In genomic region chr11:7673724-7674434, GRCh38 we compare ENCODE assay signal across 8 cellular contexts. TPM values are rescaled to one million over a fixed set of nuclear protein-coding genes. Genes with fewer than 3 reads are reported as not detected.
DNase-seq lines count a peak whose midpoint lies in the region; ATAC-seq and TF ChIP-seq lines count a peak whose summit lies in the region.

No MANE protein-coding gene starts in this region.

- no peaks in the 10 kb centered on the region for H3K9me2 ChIP-seq in HCT116 (ENCODE audit: insufficient read depth)

- no peaks in the 10 kb centered on the region for H3K36me3 Mint-ChIP-seq in CD8-positive, alpha-beta memory T cell
- H3K36me3 Mint-ChIP-seq in activated naive CD4-positive, alpha-beta T cell treated with anti-CD3 and anti-CD28 coated beads, Interleukin-2, amount 50 U/mL, for 24 hours: no peaks in the 10 kb centered on the region

- H3K9me3 ChIP-seq in CD8-positive, alpha-beta memory T cell (ENCODE audit: low read length): no peaks in the 10 kb centered on the region
- H3K9me3 ChIP-seq in HCT116 (ENCODE audit: control insufficient read depth in 1 of 2, insufficient read depth in 1 of 2, low read depth in 1 of 2, low read length in 2 of 2) (no peaks in the 10 kb centered on the region), skeletal muscle tissue (ENCODE audit: control insufficient read depth in 3 of 3, low read length in 3 of 3) (no peaks in the 10 kb centered on the region)

- peak overlapping the region in 1 of 8 donors; percentile 39 for H3K27ac Mint-ChIP-seq in CD8-positive, alpha-beta memory T cell
- H3K27ac Mint-ChIP-seq in activated naive CD4-positive, alpha-beta T cell treated with anti-CD3 and anti-CD28 coated beads, Interleukin-2, amount 50 U/mL, for 24 hours: no peak overlapping the region

- TF ChIP-seq RAD21 in HCT116 (IDR thresholded peaks at IDR 0.05; ENCODE audit: low read depth): no peak

- H3K4me2 ChIP-seq in HCT116 (ENCODE audit: low read length): peak overlapping the region; percentile 95

- no peaks in the 10 kb centered on the region for H3K9me3 Mint-ChIP-seq in CD8-positive, alpha-beta memory T cell
- no peaks in the 10 kb centered on the region for H3K9me3 Mint-ChIP-seq in activated naive CD4-positive, alpha-beta T cell treated with anti-CD3 and anti-CD28 coated beads, Interleukin-2, amount 50 U/mL, for 24 hours

- H3K4me3 Mint-ChIP-seq in CD8-positive, alpha-beta memory T cell: peak overlapping the region in 5 of 7 donors; percentile 65 to 78 (median 77)
- H3K4me3 Mint-ChIP-seq in activated naive CD4-positive, alpha-beta T cell treated with anti-CD3 and anti-CD28 coated beads, Interleukin-2, amount 50 U/mL, for 24 hours: peak overlapping the region; percentile 64

- peaks cover 5 to 16% (median 9%) of the 10 kb centered on the region in 3 donors for H3K4me1 Mint-ChIP-seq in CD8-positive, alpha-beta memory T cell
- peaks cover 5% of the 10 kb centered on the region for H3K4me1 Mint-ChIP-seq in activated naive CD4-positive, alpha-beta T cell treated with anti-CD3 and anti-CD28 coated beads, Interleukin-2, amount 50 U/mL, for 24 hours

- no peaks in the 10 kb centered on the region for H3K79me2 ChIP-seq in HCT116 (ENCODE audit: insufficient read depth, low read length)

- H3K27me3 ChIP-seq in CD8-positive, alpha-beta memory T cell (ENCODE audit: insufficient read depth, low read length, poor library complexity, severe bottlenecking): peaks cover 13% of the 10 kb centered on the region
- H3K27me3 ChIP-seq in HCT116 (ENCODE audit: insufficient read depth, low read length) (peaks cover 10% of the 10 kb centered on the region; the same call in 1 of the 2 replicates), skeletal muscle tissue (ENCODE audit: control insufficient read depth in 3 of 3, insufficient read depth in 3 of 3, low read length in 3 of 3) (peaks cover 6 to 11% (median 8%) of the 10 kb centered on the region in 3 donors)

- H3K36me3 ChIP-seq in CD8-positive, alpha-beta memory T cell (ENCODE audit: insufficient read depth, low read length): no peaks in the 10 kb centered on the region
- H3K36me3 ChIP-seq in HCT116 (ENCODE audit: control insufficient read depth in 1 of 2, insufficient read depth in 2 of 2, low read length in 2 of 2): no peaks in the 10 kb centered on the region
- H3K36me3 ChIP-seq in skeletal muscle tissue (ENCODE audit: control insufficient read depth in 3 of 3, insufficient read depth in 3 of 3, low read length in 3 of 3): peaks cover 0 to 3% (median under 1%) of the 10 kb centered on the region in 3 donors

- peak overlapping the region; percentile 73 for H3K9ac ChIP-seq in HCT116 (ENCODE audit: low read length)
- H3K9ac ChIP-seq in skeletal muscle tissue (ENCODE audit: low read depth in 1 of 3, low read length in 3 of 3): peak overlapping the region in 2 of 3 donors; percentile 70 to 73

- ATAC-seq in HCT116 (peak; percentile 85), GM18870 (IDR thresholded peaks at IDR 0.05; ENCODE audit: unreplicated experiment) (no peak)

- no peaks in the 10 kb centered on the region for H3K4me1 ChIP-seq in CD8-positive, alpha-beta memory T cell (ENCODE audit: insufficient read depth, low read length)
- H3K4me1 ChIP-seq in HCT116 (ENCODE audit: control insufficient read depth in 1 of 2, insufficient read depth in 2 of 2, low read length in 2 of 2) (peaks cover 10 to 29% of the 10 kb centered on the region in 2 experiments), skeletal muscle tissue (ENCODE audit: control insufficient read depth in 3 of 3, insufficient read depth in 3 of 3, low read length in 3 of 3) (peaks cover 10 to 22% (median 13%) of the 10 kb centered on the region in 3 donors)

- intact Hi-C loops in HCT116 (cut with micrococcal nuclease): no loop called here

- H4K20me1 ChIP-seq in HCT116 (ENCODE audit: insufficient read depth): no peaks in the 10 kb centered on the region

- no TSS peak for BruUV-seq in HCT116 (replicated peaks; lab: Mats Ljungman, UMichigan)

- POLR2A ChIA-PET in CD8-positive, alpha-beta memory T cell (lab: Charles Lee): no interaction called here
- POLR2A ChIA-PET in HCT116 (lab: Charles Lee): no interaction called here

- peaks cover 37 to 70% of the 10 kb centered on the region in 2 donors for H3K27me3 Mint-ChIP-seq in CD8-positive, alpha-beta memory T cell
- peaks cover 42% of the 10 kb centered on the region for H3K27me3 Mint-ChIP-seq in activated naive CD4-positive, alpha-beta T cell treated with anti-CD3 and anti-CD28 coated beads, Interleukin-2, amount 50 U/mL, for 24 hours

- no peak overlapping the region for H3K27ac ChIP-seq in CD8-positive, alpha-beta memory T cell (ENCODE audit: low read depth, low read length)
- H3K27ac ChIP-seq in HCT116 (ENCODE audit: low read depth, low read length): peak overlapping the region; percentile 66; the same call in 1 of the 2 replicates
- no peak overlapping the region for H3K27ac ChIP-seq in skeletal muscle tissue (ENCODE audit: low read depth, low read length)

- H2AFZ ChIP-seq in HCT116 (ENCODE audit: low read depth, low read length, poor library complexity, severe bottlenecking): peak overlapping the region; percentile 55

- H3K4me3 ChIP-seq in CD8-positive, alpha-beta memory T cell (ENCODE audit: low read length): no peak overlapping the region
- H3K4me3 ChIP-seq in HCT116 (replicated peaks in 1 of 2; ENCODE audit: low read depth in 1 of 2, low read length in 2 of 2): peak overlapping the region; percentile 56 to 68
- H3K4me3 ChIP-seq in iPS-11a (ENCODE audit: low read depth, low read length): peak overlapping the region; percentile 70
- peak overlapping the region; percentile 57 to 74 (median 65) for H3K4me3 ChIP-seq in skeletal muscle tissue (ENCODE audit: low read length in 3 of 3)

- TF ChIP-seq POLR2A in HCT116 (IDR thresholded peaks at IDR 0.05; ENCODE audit: borderline replicate concordance, extremely low read depth, insufficient read depth, insufficient read length): no peak

- CTCF ChIA-PET in CD8-positive, alpha-beta memory T cell (lab: Charles Lee): interaction anchor here (1.3 kb wide), 1 partner anchor 861 kb away, joined by 3 read pairs; no protein-coding TSS in a partner anchor
- CTCF ChIA-PET in HCT116 (lab: Charles Lee): interaction anchor here (1.3 to 1.4 kb wide), 2 partner anchors 8 to 425 kb away, joined by 3 to 4 read pairs; no protein-coding TSS in a partner anchor

- RAD21 ChIA-PET in HCT116 (lab: Charles Lee; ENCODE audit: low non-redundant PET in 1 of 2, low total read pairs in 2 of 2, uncharacterized antibody in 2 of 2, unreplicated experiment in 2 of 2): interaction anchor here in 1 of 2 experiments (1.3 kb wide), 1 partner anchor 103 kb away, joined by 3 read pairs; no protein-coding TSS in a partner anchor

- TF ChIP-seq CTCF in HCT116 (IDR thresholded peaks at IDR 0.05 in 2 of 3, conservative IDR thresholded peaks at IDR 0.05 in 1 of 3; ENCODE audit: borderline replicate concordance in 1 of 3, insufficient read depth in 1 of 3, low read depth in 2 of 3, low read length in 2 of 3): no peak

- no peak for DNase-seq in CD8-positive, alpha-beta memory T cell
- peak; percentile 29 for DNase-seq in HCT116 (ENCODE audit: low read depth, low spot score)
- DNase-seq in putamen (ENCODE audit: low spot score): no peak
- DNase-seq in amniotic stem cell (lab: John Stamatoyannopoulos, UW): no peak

TF ChIP-seq in HCT116, 20 proteins besides CTCF, POLR2A, EP300 and RAD21 (continues in another document):
- no peak for TF ChIP-seq TCF7L2 (IDR thresholded peaks at IDR 0.05; ENCODE audit: borderline replicate concordance, extremely low read depth, insufficient read depth, insufficient read length)
- TF ChIP-seq MAX (IDR thresholded peaks at IDR 0.05): 0 out of 2 replicates have a peak, but pooled peaks have one; percentile 51
- TF ChIP-seq ELF1 (IDR thresholded peaks at IDR 0.05; ENCODE audit: borderline replicate concordance, low read depth): no peak
- TF ChIP-seq SRF (IDR thresholded peaks at IDR 0.05; ENCODE audit: low read depth): no peak
- no peak for TF ChIP-seq SP1 (IDR thresholded peaks at IDR 0.05; ENCODE audit: low read depth)
- TF ChIP-seq EZH2phosphoT487 (IDR thresholded peaks at IDR 0.05; ENCODE audit: borderline replicate concordance): no peak
- TF ChIP-seq ATF3 (IDR thresholded peaks at IDR 0.05): no peak
- TF ChIP-seq ZFX (IDR thresholded peaks at IDR 0.05): peak; percentile 12; the same call in 1 of the 2 replicates
- TF ChIP-seq CBX3 (IDR thresholded peaks at IDR 0.05; ENCODE audit: low read depth): no peak
- TF ChIP-seq POLR2AphosphoS5 (IDR thresholded peaks at IDR 0.05; ENCODE audit: low read depth, low read length): peak; percentile 67
- TF ChIP-seq CEBPB (IDR thresholded peaks at IDR 0.05; ENCODE audit: low read depth): no peak
- no peak for TF ChIP-seq EZH2 (IDR thresholded peaks at IDR 0.05)

RNA-seq across cellular contexts. Expression of gene CYB5R2, which starts 0.6 kb away (rescaled TPM):
- 1 to 10 TPM in 1 of 2 experiments, under 1 TPM in 1; 0.80 to 1.2 TPM for total RNA-seq in CD8-positive, alpha-beta memory T cell
- 0.12 TPM for polyA plus RNA-seq in CD8-positive, alpha-beta memory T cell
- total RNA-seq in HCT116 (2021; ENCODE audit: unreplicated experiment): 14.4 TPM
- 22.3 and 28.2 TPM in 2 replicates for polyA plus RNA-seq in HCT116 (2012)
- total RNA-seq in skeletal muscle tissue: 2.6 TPM

RNA-seq across cellular contexts. Expression of gene OVCH2, which starts 32.4 kb away (rescaled TPM):
- total RNA-seq in CD8-positive, alpha-beta memory T cell: not detected
- polyA plus RNA-seq in CD8-positive, alpha-beta memory T cell: not detected
- total RNA-seq in HCT116 (2021; ENCODE audit: unreplicated experiment): not detected
- not detected in 2 replicates for polyA plus RNA-seq in HCT116 (2012)
- not detected for total RNA-seq in skeletal muscle tissue
